ENCODE assay signal across 14 cellular contexts in genomic region chr5:169100735-169101075, GRCh38.
A peak's percentile ranks its signal among the peaks of the same experiment; 100 is the strongest.
DNase-seq lines count a peak whose midpoint lies in the region; FAIRE-seq and TF ChIP-seq lines count a peak whose summit lies in the region.
"Had no signal": no experiment of that assay in that cellular context is flagged by ENCODE, and none has a peak within 500 bp of the region (broad histone marks: within the 10 kb centered on the region; RNA-seq: fewer than 3 reads in every experiment).

No MANE protein-coding gene starts in this region.

- no peak overlapping the region for H3K23ac ChIP-seq in mesendoderm (ENCODE audit: low read length)

- no peak overlapping the region for H4K5ac ChIP-seq in mesendoderm (ENCODE audit: low read length)

- no peaks in the 10 kb centered on the region for H3K36me3 ChIP-seq in breast epithelium
- no peaks in the 10 kb centered on the region for H3K36me3 ChIP-seq in mesendoderm (ENCODE audit: control insufficient read depth, insufficient read depth, low read length)

- FAIRE-seq in HTR-8/SVneo (lab: Jason Lieb, UNC): no peak

- TF ChIP-seq POLR2A in breast epithelium (IDR thresholded peaks at IDR 0.05): no peak

- H3K27me3 ChIP-seq in breast epithelium: no peaks in the 10 kb centered on the region
- no peaks in the 10 kb centered on the region for H3K27me3 ChIP-seq in mesendoderm (ENCODE audit: insufficient read depth, low read length, poor library complexity)

- TF ChIP-seq CTCF in AG09319 (IDR thresholded peaks at IDR 0.05; ENCODE audit: low read depth, low read length) (no peak), breast epithelium (IDR thresholded peaks at IDR 0.05) (no peak)

- no peak overlapping the region for H3K4me2 ChIP-seq in mesendoderm (ENCODE audit: low read length)

- H2BK120ac ChIP-seq in mesendoderm (ENCODE audit: low read depth, low read length): no peak overlapping the region

- H3K4me3 ChIP-seq in breast epithelium (no peak overlapping the region), mesendoderm (ENCODE audit: low read length) (no peak overlapping the region)
- H3K4me3 ChIP-seq: lung had no signal

- H3K27ac ChIP-seq in breast epithelium (peak overlapping the region; percentile 57 to 82), mesendoderm (ENCODE audit: low read depth, low read length) (no peak overlapping the region)

- H3K56ac ChIP-seq in mesendoderm (ENCODE audit: low read length): no peak overlapping the region

- peaks cover 0 to 4% of the 10 kb centered on the region in 2 donors for H3K4me1 ChIP-seq in breast epithelium
- no peaks in the 10 kb centered on the region for H3K4me1 ChIP-seq in mesendoderm (ENCODE audit: control insufficient read depth, low read depth, low read length)

- H3K79me1 ChIP-seq in mesendoderm (ENCODE audit: low read length): no peaks in the 10 kb centered on the region

- H3K9me3 ChIP-seq in breast epithelium: no peaks in the 10 kb centered on the region

- peak; percentile 19 for DNase-seq in AG09319 (ENCODE audit: extremely low read depth, low read depth)
- DNase-seq in HTR-8/SVneo (ENCODE audit: insufficient read length, low spot score): peak; percentile 44
- DNase-seq in breast epithelium (ENCODE audit: low spot score in 2 of 2): peak in 1 of 2 donors; percentile 33
- DNase-seq in mesendoderm: peak; percentile 80
- no peak for DNase-seq in SHP77 treated with DMSO at 0.1 percent for 48 hours (lab: John Stamatoyannopoulos, UW)
- no peak for DNase-seq in cerebellar cortex (ENCODE audit: low spot score)
- no peak for DNase-seq in NCI-H524 treated with DMSO at 0.1 percent for 48 hours (lab: John Stamatoyannopoulos, UW)
- no peak for DNase-seq in NCI-H1694 (lab: John Stamatoyannopoulos, UW)
- DNase-seq: activated CD8-positive, alpha-beta memory T cell treated with anti-CD3 and anti-CD28 coated beads for 24 hours; activated naive CD4-positive, alpha-beta T cell treated with Interleukin-2 at 50 U/mL for 16 hours; GDM1; NCI-H1436 treated with DMSO at 0.1 percent for 48 hours; substantia nigra had no signal

- H2BK15ac ChIP-seq in mesendoderm (replicated peaks; ENCODE audit: low read depth): no peak overlapping the region

- H2BK5ac ChIP-seq in mesendoderm (ENCODE audit: low read length): no peak overlapping the region

- H3K79me2 ChIP-seq in mesendoderm (ENCODE audit: control insufficient read depth, insufficient read depth, low read length): no peaks in the 10 kb centered on the region

- no peak overlapping the region for H4K8ac ChIP-seq in mesendoderm (ENCODE audit: low read depth, low read length)

- H3K9ac ChIP-seq in mesendoderm (ENCODE audit: low read length): no peak overlapping the region

- H2AK5ac ChIP-seq in mesendoderm (ENCODE audit: low read length): no peak overlapping the region

- WGBS in mesendoderm (ENCODE audit: extremely low coverage, insufficient coverage, low lambda C conversion rate): no CpG with 5 or more reads among the region's 2 CpGs

- intact Hi-C loops in breast epithelium (cut with DNase I; ENCODE audit: low total_unique reads): no loop called here

- H3K4ac ChIP-seq in mesendoderm (ENCODE audit: low read depth, low read length): no peak overlapping the region

- no peak overlapping the region for H3K18ac ChIP-seq in mesendoderm (ENCODE audit: low read length)

Comparison
In these comparisons a context has a peak if more than half of its experiments do, and no peak if none do; other contexts are left out.
1. DNase-seq: peak in AG09319 (single experiment), HTR-8/SVneo (single experiment) and mesendoderm (single experiment); none in SHP77 treated with DMSO at 0.1 percent for 48 hours (single experiment), cerebellar cortex (single experiment), NCI-H524 treated with DMSO at 0.1 percent for 48 hours (single experiment) and NCI-H1694 (single experiment).